ENCODE assay signal across 23 cellular contexts in genomic region chr3:106088899-106089298, GRCh38.
"Had no signal": no experiment of that assay in that cellular context is flagged by ENCODE, and none has a peak within 500 bp of the region (broad histone marks: within the 10 kb centered on the region; RNA-seq: fewer than 3 reads in every experiment).

No MANE protein-coding gene starts in this region.

- DNase-seq: activated CD4-positive, alpha-beta T cell treated with anti-CD3 and anti-CD28 coated beads for 36 hours; activated CD4-positive, alpha-beta T cell treated with anti-CD3 and anti-CD28 coated beads, Interleukin-2, amount 50 U/mL, for 1 hour; activated CD4-positive, alpha-beta T cell treated with anti-CD3 and anti-CD28 coated beads, Interleukin-2, amount 50 U/mL, for 48 hours; activated CD4-positive, CD25-positive, alpha-beta regulatory T cell; activated CD4-positive, CD25-positive, alpha-beta regulatory T cell treated with anti-CD3 and anti-CD28 coated beads, Interleukin-2, amount 50 U/mL, for 72 hours; activated CD8-positive, alpha-beta memory T cell treated with anti-CD3 and anti-CD28 coated beads for 24 hours; activated CD8-positive, alpha-beta T cell treated with anti-CD3 and anti-CD28 coated beads for 36 hours; activated effector memory CD4-positive, alpha-beta T cell treated with Interleukin-2 at 50 U/mL for 16 hours; activated gamma-delta T cell treated with Interleukin-2 at 50 U/mL for 16 hours; activated naive CD4-positive, alpha-beta T cell treated with Interleukin-2 at 50 U/mL for 16 hours; activated naive CD8-positive, alpha-beta T cell treated with anti-CD3 and anti-CD28 coated beads, Interleukin-2, amount 10 ng/mL, durations not matched to agents 7 days and 5 days; activated T-cell treated with anti-CD3 and anti-CD28 coated beads, Interleukin-2, amount 50 U/mL, for 4 hours; central memory CD4-positive, alpha-beta T cell; cerebellar nuclear complex; colonic mucosa; effector CD8-positive, alpha-beta T cell; foreskin fibroblast; heart left ventricle; T-helper 2 cell had no signal

- ATAC-seq: activated CD4-positive, alpha-beta T cell treated with anti-CD3 and anti-CD28 coated beads for 36 hours; activated CD8-positive, alpha-beta T cell treated with anti-CD3 and anti-CD28 coated beads for 36 hours; activated naive CD4-positive, alpha-beta T cell treated with anti-CD3 and anti-CD28 coated beads, Interleukin-2, amount 50 U/mL, for 72 hours; activated T-cell treated with anti-CD3 and anti-CD28 coated beads, Interleukin-2, amount 50 U/mL, for 4 hours; activated T-helper 17 cell treated with anti-CD3 and anti-CD28 coated beads, Interleukin-2, amount 50 U/mL, for 72 hours; esophagus mucosa; heart left ventricle had no signal

- FAIRE-seq: frontal cortex had no signal
